1 cellular context compared by ENCODE assay signal in genomic region chr17:39919087-39919683, GRCh38.
A peak's percentile ranks its signal among the peaks of the same experiment; 100 is the strongest.
TF ChIP-seq lines count a peak whose summit lies in the region.

No MANE protein-coding gene starts in this region.

TF ChIP-seq in HepG2, 621 proteins besides CTCF, POLR2A, EP300 and RAD21:
- no peak for TF ChIP-seq HIVEP1 (CRISPR knock-in tag; IDR thresholded peaks at IDR 0.05)
- TF ChIP-seq HNF1B (CRISPR knock-in tag; IDR thresholded peaks at IDR 0.05), result 0 out of 2 replicates have a peak, but pooled peaks have one; percentile 13
- TF ChIP-seq IKZF5 (CRISPR knock-in tag; IDR thresholded peaks at IDR 0.05), result 0 out of 2 replicates have a peak, but pooled peaks have one; percentile 6
- no peak for TF ChIP-seq MAZ (IDR thresholded peaks at IDR 0.05; ENCODE audit: borderline replicate concordance, low read depth, low read length)
- 0 out of 2 replicates have a peak, but pooled peaks have one; percentile 25 for TF ChIP-seq MAZ (CRISPR knock-in tag; IDR thresholded peaks at IDR 0.05; ENCODE audit: low read depth)
- no peak for TF ChIP-seq ZNF7 (CRISPR knock-in tag; IDR thresholded peaks at IDR 0.05)
- TF ChIP-seq MEF2D (CRISPR knock-in tag; IDR thresholded peaks at IDR 0.05), result no peak
- TF ChIP-seq SP1 (IDR thresholded peaks at IDR 0.05), result no peak
- TF ChIP-seq SP1 (CRISPR knock-in tag; IDR thresholded peaks at IDR 0.05), result peak; percentile 17; the same call in 1 of the 2 replicates
- TF ChIP-seq AKAP8 (CRISPR knock-in tag; IDR thresholded peaks at IDR 0.05), result peak; percentile 96
- TF ChIP-seq PHF20 (CRISPR knock-in tag; IDR thresholded peaks at IDR 0.05), result no peak
- TF ChIP-seq FOXO4 (CRISPR knock-in tag; conservative IDR thresholded peaks at IDR 0.05), result 0 out of 2 replicates have a peak, but pooled peaks have one; percentile 27
- TF ChIP-seq TEAD3 (CRISPR knock-in tag; optimal IDR thresholded peaks at IDR 0.05; ENCODE audit: borderline replicate concordance), result peak; percentile 20
- peak; percentile 22 for TF ChIP-seq AGO2 (optimal IDR thresholded peaks at IDR 0.05; ENCODE audit: low read depth, low read length)
- no peak for TF ChIP-seq CHD4 (IDR thresholded peaks at IDR 0.05; ENCODE audit: borderline replicate concordance, low read length)
- peak; percentile 28; the same call in 1 of the 2 replicates for TF ChIP-seq SALL1 (CRISPR knock-in tag; IDR thresholded peaks at IDR 0.05)
- TF ChIP-seq EED (CRISPR knock-in tag; IDR thresholded peaks at IDR 0.05), result peak; percentile 41; the same call in 1 of the 2 replicates
- 0 out of 2 replicates have a peak, but pooled peaks have one; percentile 1 for TF ChIP-seq ZNF460 (CRISPR knock-in tag; IDR thresholded peaks at IDR 0.05; ENCODE audit: borderline replicate concordance)
- TF ChIP-seq NCOA1 (CRISPR knock-in tag; IDR thresholded peaks at IDR 0.05), result no peak
- TF ChIP-seq ZNF792 (CRISPR knock-in tag; IDR thresholded peaks at IDR 0.05), result 0 out of 2 replicates have a peak, but pooled peaks have one; percentile 24
- TF ChIP-seq RBM22 (optimal IDR thresholded peaks at IDR 0.05; ENCODE audit: low read length), result peak; percentile 41
- TF ChIP-seq ZNF775 (CRISPR knock-in tag; IDR thresholded peaks at IDR 0.05; ENCODE audit: borderline replicate concordance), result no peak
- 0 out of 2 replicates have a peak, but pooled peaks have one; percentile 28 for TF ChIP-seq ZFP91 (CRISPR knock-in tag; IDR thresholded peaks at IDR 0.05; ENCODE audit: borderline replicate concordance)
